In the genomic region with DNA sequence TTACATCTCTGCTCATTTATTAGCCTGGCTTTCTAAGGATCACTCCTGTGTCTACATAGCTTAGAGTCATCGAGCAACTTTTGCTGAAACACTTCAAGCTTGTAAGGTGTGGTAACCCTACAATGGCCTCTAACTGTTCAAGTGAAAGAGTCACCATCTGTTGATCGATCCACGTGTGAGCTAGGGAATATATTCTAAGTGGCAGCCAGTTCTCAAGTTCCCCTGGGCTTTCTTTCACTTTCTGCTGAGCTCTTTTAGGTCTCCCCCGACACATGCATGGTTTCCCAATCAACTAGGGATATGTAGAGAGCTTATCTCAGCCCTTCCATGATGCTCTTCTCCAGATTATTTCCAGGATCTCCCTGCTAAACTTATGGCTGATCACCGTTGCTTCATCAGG, we compare ENCODE assay signal across 1 cellular context.
TF ChIP-seq lines count a peak whose summit lies in the region.

No MANE protein-coding gene starts in this region.

TF ChIP-seq in H1, 55 proteins besides CTCF, POLR2A, EP300 and RAD21:
- no peak for TF ChIP-seq MAFK (IDR thresholded peaks at IDR 0.05; ENCODE audit: low read depth, low read length)
- no peak for TF ChIP-seq ASH2L (IDR thresholded peaks at IDR 0.05; ENCODE audit: low read length)
- TF ChIP-seq PHF8 (conservative IDR thresholded peaks at IDR 0.05; ENCODE audit: low read depth, low read length) = no peak
- no peak for TF ChIP-seq ATF2 (IDR thresholded peaks at IDR 0.05; ENCODE audit: low read length)
- TF ChIP-seq EGR1 (IDR thresholded peaks at IDR 0.05; ENCODE audit: borderline replicate concordance, low read depth, low read length) = no peak
- TF ChIP-seq KDM4A (IDR thresholded peaks at IDR 0.05; ENCODE audit: low read depth, low read length, severe bottlenecking) = no peak
- no peak for TF ChIP-seq RFX5 (IDR thresholded peaks at IDR 0.05; ENCODE audit: borderline replicate concordance, low read depth, low read length)
- TF ChIP-seq BCL11A (IDR thresholded peaks at IDR 0.05; ENCODE audit: low read depth in 2 of 2, low read length in 2 of 2) = no peak
- TF ChIP-seq KDM1A (IDR thresholded peaks at IDR 0.05; ENCODE audit: borderline replicate concordance, low read length) = no peak
- no peak for TF ChIP-seq JUND (IDR thresholded peaks at IDR 0.05; ENCODE audit: low read length)
- TF ChIP-seq SP1 (IDR thresholded peaks at IDR 0.05; ENCODE audit: low read depth, low read length) = no peak
- no peak for TF ChIP-seq POU5F1 (IDR thresholded peaks at IDR 0.05; ENCODE audit: low read depth, low read length)
- no peak for TF ChIP-seq BACH1 (IDR thresholded peaks at IDR 0.05; ENCODE audit: low read length)
TF ChIP-seq in H1: peak in this region for 0.
